28 cellular contexts compared by ENCODE assay signal in the genomic region with DNA sequence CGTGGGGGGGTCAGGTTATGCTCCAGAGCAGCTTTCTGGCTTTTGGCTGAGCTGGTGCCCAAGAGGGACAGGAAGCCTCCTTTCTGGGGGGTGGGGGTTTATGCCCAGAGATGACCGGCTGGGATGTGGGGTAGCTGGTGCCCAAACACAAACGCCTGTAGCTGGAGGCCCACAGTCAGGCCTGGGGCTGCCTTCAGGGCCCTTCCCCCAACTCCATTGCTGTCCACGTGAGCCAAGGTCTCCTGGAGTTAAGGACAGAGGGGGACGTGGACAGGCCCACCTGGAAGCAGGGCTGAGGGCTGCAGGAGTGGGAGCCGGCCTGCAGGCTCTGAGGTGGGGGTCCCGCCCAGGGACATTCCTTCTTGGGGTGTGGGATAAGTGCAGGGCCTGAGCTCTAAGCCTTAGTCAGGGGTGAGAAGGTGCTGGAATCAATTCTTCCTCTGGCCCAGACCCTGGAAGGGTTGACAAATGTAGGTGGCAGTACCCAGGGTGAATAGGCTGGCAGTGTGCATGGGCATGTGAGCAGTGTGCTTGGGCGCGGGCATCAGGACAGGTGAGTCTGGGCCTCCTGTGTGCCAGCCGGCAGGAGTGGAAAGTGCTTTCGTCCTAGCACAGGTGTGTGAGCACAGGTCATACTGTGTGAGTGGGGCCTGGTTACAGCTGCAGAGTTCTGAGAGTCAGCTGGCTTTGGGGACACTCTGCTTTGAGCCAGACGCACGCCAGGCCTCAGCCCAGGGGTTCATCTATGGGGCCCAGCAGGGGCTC.
"Had no signal": no experiment of that assay in that cellular context is flagged by ENCODE, and none has a peak within 500 bp of the region (broad histone marks: within the 10 kb centered on the region; RNA-seq: fewer than 3 reads in every experiment).

No MANE protein-coding gene starts in this region.

- H3K27me3 ChIP-seq: pancreas, testis had no signal

- H3K36me3 ChIP-seq: pancreas, transverse colon, WERI-Rb-1 had no signal

- H3K4me1 ChIP-seq: pancreas had no signal

- H3K36me3 Mint-ChIP-seq: immature natural killer cell, mesothelial cell of epicardium, naive B cell had no signal

- ATAC-seq: activated CD4-positive, CD25-positive, alpha-beta regulatory T cell treated with anti-CD3 and anti-CD28 coated beads, Interleukin-2, amount 50 U/mL, for 24 hours; esophagus mucosa; left lung; pancreas; psoas muscle had no signal

- H3K9me3 ChIP-seq: left lung, pancreas, psoas muscle, testis, transverse colon had no signal

- H3K27ac ChIP-seq: coronary artery, left lung, pancreas, psoas muscle, testis, transverse colon, WERI-Rb-1 had no signal

- H3K4me3 Mint-ChIP-seq: activated naive CD8-positive, alpha-beta T cell; immature natural killer cell; mesothelial cell of epicardium; nephron progenitor cell had no signal

- H3K4me3 ChIP-seq: coronary artery, left lung, pancreas, psoas muscle, testis, transverse colon had no signal

- DNase-seq: activated CD4-positive, alpha-beta T cell treated with anti-CD3 and anti-CD28 coated beads for 48 hours; activated CD4-positive, alpha-beta T cell treated with anti-CD3 and anti-CD28 coated beads, Interleukin-2, amount 50 U/mL, for 48 hours; activated CD8-positive, alpha-beta memory T cell treated with anti-CD3 and anti-CD28 coated beads for 24 hours; activated effector memory CD4-positive, alpha-beta T cell treated with Interleukin-2 at 50 U/mL for 16 hours; activated naive CD4-positive, alpha-beta T cell treated with Interleukin-2 at 50 U/mL for 16 hours; anterior cingulate cortex; cerebellar nuclear complex; foreskin fibroblast; head of caudate nucleus; hypothalamus; immature natural killer cell; kidney glomerular epithelial cell; left lung; naive B cell; nephron progenitor cell; stimulated activated naive CD4-positive, alpha-beta T cell; T1000; testis; transverse colon; WERI-Rb-1 had no signal

- H3K9me3 Mint-ChIP-seq: immature natural killer cell, mesothelial cell of epicardium had no signal

- FAIRE-seq: endothelial cell of umbilical vein, pancreas had no signal

- H3K27ac Mint-ChIP-seq: activated naive CD8-positive, alpha-beta T cell; immature natural killer cell; mesothelial cell of epicardium; nephron progenitor cell had no signal
